ENCODE assay signal across 21 cellular contexts in the genomic region with DNA sequence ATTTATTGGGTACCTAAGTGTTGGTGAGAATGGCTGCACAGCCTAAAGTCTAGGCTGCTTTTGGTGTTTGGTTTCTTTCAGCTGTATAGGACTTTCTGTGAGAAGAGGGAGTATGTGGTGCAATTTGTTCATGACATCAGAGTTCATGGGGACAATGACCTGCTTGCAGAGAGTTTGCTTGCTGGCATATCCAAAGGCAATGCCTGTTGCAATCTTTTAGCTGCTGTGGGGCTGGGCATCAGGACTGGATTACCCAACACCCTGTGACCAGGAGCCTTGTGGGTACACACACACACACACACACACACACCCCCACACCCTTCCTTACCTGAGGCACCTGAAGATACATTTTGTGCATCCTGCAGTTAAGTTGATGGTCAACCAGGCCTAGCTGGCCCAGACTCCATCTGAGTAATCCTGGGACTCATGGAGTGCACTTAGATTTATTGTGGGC.
DNase-seq lines count a peak whose midpoint lies in the region; ATAC-seq and TF ChIP-seq lines count a peak whose summit lies in the region.
"Had no signal": no experiment of that assay in that cellular context is flagged by ENCODE, and none has a peak within 500 bp of the region (broad histone marks: within the 10 kb centered on the region; RNA-seq: fewer than 3 reads in every experiment).

No MANE protein-coding gene starts in this region.

- no peak overlapping the region for H3K4me3 ChIP-seq in left ventricle myocardium inferior
- H3K4me3 ChIP-seq in thyroid gland (replicated peaks in 1 of 3) = no peak overlapping the region
- H3K4me3 ChIP-seq: A549, cardiac muscle cell had no signal

- DNase-seq in Right ventricle myocardium superior (no peak), left ventricle myocardium inferior (no peak), C1 segment of cervical spinal cord (lab: John Stamatoyannopoulos, UW) (no peak), thyroid gland (no peak)
- no peak for DNase-seq in stimulated activated naive B cell treated with anti-CD40 and anti-IgM and Interleukin-4, amounts not matched to agents 10 μg/mL and 1 μg/mL and 100 μg/mL, for 72 hours
- DNase-seq: activated CD8-positive, alpha-beta T cell treated with anti-CD3 and anti-CD28 coated beads for 36 hours; activated naive CD8-positive, alpha-beta T cell treated with anti-CD3 and anti-CD28 coated beads for 36 hours; activated T-cell treated with anti-CD3 and anti-CD28 coated beads, Interleukin-2, amount 50 U/mL, for 72 hours; naive thymus-derived CD8-positive, alpha-beta T cell; NCI-H1417; stimulated activated naive CD4-positive, alpha-beta T cell; WERI-Rb-1 had no signal

- no peak for TF ChIP-seq POLR2A in thyroid gland (IDR thresholded peaks at IDR 0.05)

- peaks cover 36% of the 10 kb centered on the region for H3K4me1 Mint-ChIP-seq in nephron
- peaks cover 0 to 2% of the 10 kb centered on the region in 2 donors for H3K4me1 Mint-ChIP-seq in stimulated activated naive B cell treated with anti-CD40 and anti-IgM and Interleukin-4, amounts not matched to agents 10 μg/mL and 1 μg/mL and 100 μg/mL, for 72 hours
- H3K4me1 Mint-ChIP-seq: activated naive CD8-positive, alpha-beta T cell treated with anti-CD3 and anti-CD28 coated beads for 36 hours; T-cell had no signal

- H3K27me3 ChIP-seq in left ventricle myocardium inferior (ENCODE audit: low read depth) (peaks cover 37% of the 10 kb centered on the region), thyroid gland (no peaks in the 10 kb centered on the region)
- H3K27me3 ChIP-seq: cardiac muscle cell had no signal

- H3K27ac ChIP-seq in left ventricle myocardium inferior (replicated peaks) (no peak overlapping the region), thyroid gland (peak overlapping the region in 1 of 3 donors; percentile 2)
- H3K27ac ChIP-seq: A549, C4-2B, cardiac muscle cell, WERI-Rb-1 had no signal

- peak; percentile 23 for ATAC-seq in Right ventricle myocardium superior (ENCODE audit: poor library complexity)
- ATAC-seq in esophagus mucosa = peak; percentile 73
- no peak for ATAC-seq in stimulated activated naive B cell treated with anti-CD40 and anti-IgM and Interleukin-4, amounts not matched to agents 10 μg/mL and 1 μg/mL and 100 μg/mL, for 72 hours (replicated peaks)
- no peak for ATAC-seq in HG02852 (IDR thresholded peaks at IDR 0.05; ENCODE audit: unreplicated experiment)
- ATAC-seq: A549; activated CD8-positive, alpha-beta T cell treated with anti-CD3 and anti-CD28 coated beads for 36 hours; activated T-cell treated with anti-CD3 and anti-CD28 coated beads, Interleukin-2, amount 50 U/mL, for 72 hours; naive thymus-derived CD8-positive, alpha-beta T cell; T-cell had no signal

- peak overlapping the region; percentile 54 to 93 (median 59) for H3K27ac Mint-ChIP-seq in nephron
- H3K27ac Mint-ChIP-seq in stimulated activated naive B cell treated with anti-CD40 and anti-IgM and Interleukin-4, amounts not matched to agents 10 μg/mL and 1 μg/mL and 100 μg/mL, for 72 hours = no peak overlapping the region
- H3K27ac Mint-ChIP-seq: activated CD8-positive, alpha-beta T cell treated with anti-CD3 and anti-CD28 coated beads for 36 hours; activated naive CD8-positive, alpha-beta T cell treated with anti-CD3 and anti-CD28 coated beads for 36 hours; activated T-cell treated with anti-CD3 and anti-CD28 coated beads, Interleukin-2, amount 50 U/mL, for 72 hours; naive thymus-derived CD8-positive, alpha-beta T cell; progenitor cell of endocrine pancreas; T-cell; type B pancreatic cell had no signal

- H3K36me3 Mint-ChIP-seq in nephron (ENCODE audit: low read depth) = no peaks in the 10 kb centered on the region
- H3K36me3 Mint-ChIP-seq in stimulated activated naive B cell treated with anti-CD40 and anti-IgM and Interleukin-4, amounts not matched to agents 10 μg/mL and 1 μg/mL and 100 μg/mL, for 72 hours = no peaks in the 10 kb centered on the region
- H3K36me3 Mint-ChIP-seq: activated naive CD8-positive, alpha-beta T cell treated with anti-CD3 and anti-CD28 coated beads for 36 hours; naive thymus-derived CD8-positive, alpha-beta T cell; T-cell; type B pancreatic cell had no signal

- H3K27me3 Mint-ChIP-seq in nephron (ENCODE audit: low read depth) = peaks cover 18% of the 10 kb centered on the region
- peaks cover 5 to 8% of the 10 kb centered on the region in 2 donors for H3K27me3 Mint-ChIP-seq in stimulated activated naive B cell treated with anti-CD40 and anti-IgM and Interleukin-4, amounts not matched to agents 10 μg/mL and 1 μg/mL and 100 μg/mL, for 72 hours
- H3K27me3 Mint-ChIP-seq: activated naive CD8-positive, alpha-beta T cell treated with anti-CD3 and anti-CD28 coated beads for 36 hours had no signal

- no peak for TF ChIP-seq CTCF in left ventricle myocardium inferior (IDR thresholded peaks at IDR 0.05; ENCODE audit: borderline replicate concordance)
- no peak for TF ChIP-seq CTCF in nephron (IDR thresholded peaks at IDR 0.05; ENCODE audit: unreplicated experiment in 3 of 3)
- TF ChIP-seq CTCF in thyroid gland (IDR thresholded peaks at IDR 0.05) = no peak

- H3K9me3 ChIP-seq in left ventricle myocardium inferior (replicated peaks) (no peaks in the 10 kb centered on the region), thyroid gland (no peaks in the 10 kb centered on the region)
- H3K9me3 ChIP-seq: A549 had no signal

- no peak overlapping the region for H3K4me3 Mint-ChIP-seq in nephron
- no peak overlapping the region for H3K4me3 Mint-ChIP-seq in stimulated activated naive B cell treated with anti-CD40 and anti-IgM and Interleukin-4, amounts not matched to agents 10 μg/mL and 1 μg/mL and 100 μg/mL, for 72 hours
- H3K4me3 Mint-ChIP-seq: activated CD8-positive, alpha-beta T cell treated with anti-CD3 and anti-CD28 coated beads for 36 hours; activated naive CD8-positive, alpha-beta T cell treated with anti-CD3 and anti-CD28 coated beads for 36 hours; activated T-cell treated with anti-CD3 and anti-CD28 coated beads, Interleukin-2, amount 50 U/mL, for 72 hours; naive thymus-derived CD8-positive, alpha-beta T cell; T-cell; type B pancreatic cell had no signal

- H3K36me3 ChIP-seq in left ventricle myocardium inferior = no peaks in the 10 kb centered on the region
- no peaks in the 10 kb centered on the region for H3K36me3 ChIP-seq in thyroid gland
- H3K36me3 ChIP-seq: cardiac muscle cell, WERI-Rb-1 had no signal

- intact Hi-C loops in Right ventricle myocardium superior (cut with DNase I) (no loop called here), left ventricle myocardium inferior (cut with micrococcal nuclease) (no loop called here), thyroid gland (cut with DNase I) (loop anchor here (10.0 kb wide), 1 partner anchor 45 kb away; no protein-coding TSS in a partner anchor)

- H3K4me1 ChIP-seq in left ventricle myocardium inferior (no peaks in the 10 kb centered on the region), thyroid gland (peaks cover 57 to 77% of the 10 kb centered on the region in 2 donors)
- H3K4me1 ChIP-seq: A549 had no signal

- no peaks in the 10 kb centered on the region for H3K9me3 Mint-ChIP-seq in nephron
- no peaks in the 10 kb centered on the region for H3K9me3 Mint-ChIP-seq in stimulated activated naive B cell treated with anti-CD40 and anti-IgM and Interleukin-4, amounts not matched to agents 10 μg/mL and 1 μg/mL and 100 μg/mL, for 72 hours
- H3K9me3 Mint-ChIP-seq: activated CD8-positive, alpha-beta T cell treated with anti-CD3 and anti-CD28 coated beads for 36 hours; activated naive CD8-positive, alpha-beta T cell treated with anti-CD3 and anti-CD28 coated beads for 36 hours; activated T-cell treated with anti-CD3 and anti-CD28 coated beads, Interleukin-2, amount 50 U/mL, for 72 hours; naive thymus-derived CD8-positive, alpha-beta T cell; T-cell had no signal

Comparison
In these comparisons a context has a peak if more than half of its experiments do, and no peak if none do; other contexts are left out.
1. ATAC-seq: peak in Right ventricle myocardium superior (single experiment) and esophagus mucosa (single experiment); none in stimulated activated naive B cell treated with anti-CD40 and anti-IgM and Interleukin-4, amounts not matched to agents 10 μg/mL and 1 μg/mL and 100 μg/mL, for 72 hours (0 of 2) and HG02852 (single experiment).